Comparison of ENCODE assay signal across 25 cellular contexts in the genomic region with DNA sequence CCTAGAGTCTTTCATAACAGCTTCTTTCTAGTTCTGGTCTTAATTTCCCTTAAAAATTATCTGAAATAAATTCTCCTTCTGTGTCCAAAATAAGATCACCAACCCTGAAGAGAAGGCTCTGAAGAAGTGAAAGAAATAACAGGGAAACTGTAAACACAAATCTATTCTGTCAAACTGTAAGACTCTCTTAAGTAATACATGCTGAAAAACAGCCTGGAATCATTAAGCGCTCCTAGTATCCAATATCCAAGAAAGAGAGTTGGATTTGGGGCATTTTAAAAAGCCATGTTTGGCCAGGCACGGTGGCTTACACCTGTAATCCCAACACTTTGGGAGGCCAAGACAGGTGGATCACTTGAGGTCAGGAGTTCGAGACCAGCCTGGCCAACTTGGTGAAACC.
"Had no signal": no experiment of that assay in that cellular context is flagged by ENCODE, and none has a peak within 500 bp of the region (broad histone marks: within the 10 kb centered on the region; RNA-seq: fewer than 3 reads in every experiment).

No MANE protein-coding gene starts in this region.

- H3K4me1 Mint-ChIP-seq: activated B cell treated with CpG ODN at 0.5 μM for 24 hours; activated CD4-positive, alpha-beta memory T cell treated with anti-CD3 and anti-CD28 coated beads, Interleukin-2, amount 10 ng/mL, durations not matched to agents 7 days and 5 days; activated CD4-positive, alpha-beta T cell treated with anti-CD3 and anti-CD28 coated beads for 36 hours; brain; IgD-negative memory B cell had no signal

- H3K27me3 ChIP-seq: SJSA1 had no signal

- ATAC-seq: activated CD4-positive, alpha-beta T cell treated with anti-CD3 and anti-CD28 coated beads for 36 hours; activated T-helper 17 cell treated with anti-CD3 and anti-CD28 coated beads, Interleukin-2, amount 50 U/mL, for 72 hours had no signal

- H3K4me3 Mint-ChIP-seq: activated B cell treated with CpG ODN at 0.5 μM for 24 hours; activated CD4-positive, alpha-beta memory T cell treated with anti-CD3 and anti-CD28 coated beads, Interleukin-2, amount 10 ng/mL, durations not matched to agents 7 days and 5 days; activated CD4-positive, alpha-beta T cell treated with anti-CD3 and anti-CD28 coated beads for 36 hours; activated naive CD4-positive, alpha-beta T cell treated with anti-CD3 and anti-CD28 coated beads for 36 hours; activated naive CD8-positive, alpha-beta T cell; activated T-helper 17 cell treated with anti-CD3 and anti-CD28 coated beads, Interleukin-2, amount 50 U/mL, for 72 hours; brain; IgD-negative memory B cell; T-helper 1 cell treated with Interleukin-12 subunit alpha and Interleukin-12 subunit beta and Interleukin-4 antibody, amounts not matched to agents 30 μg/mL and 1 μg/mL, for 36 hours had no signal

- DNase-seq: activated B cell treated with CpG ODN at 0.5 μM for 24 hours; activated CD4-positive, alpha-beta memory T cell treated with anti-CD3 and anti-CD28 coated beads, Interleukin-2, amount 10 ng/mL, durations not matched to agents 7 days and 5 days; activated CD4-positive, alpha-beta T cell treated with anti-CD3 and anti-CD28 coated beads for 36 hours; activated CD4-positive, alpha-beta T cell treated with anti-CD3 and anti-CD28 coated beads, Interleukin-2, amount 50 U/mL, for 1 hour; activated gamma-delta T cell; activated naive CD4-positive, alpha-beta T cell treated with anti-CD3 and anti-CD28 coated beads for 36 hours; activated T-cell treated with anti-CD3 and anti-CD28 coated beads for 4 hours; activated T-cell treated with anti-CD3 and anti-CD28 coated beads, Interleukin-2, amount 50 U/mL, for 48 hours; amygdala; KG1; NCI-H1436; NCI-H1694 treated with DMSO at 0.1 percent for 48 hours; NCI-H2029 treated with DMSO at 0.1 percent for 48 hours; NCI-H345; NCI-H510A; NCI-H69; NK-92 treated with Interleukin-12 subunit alpha and Interleukin-12 subunit beta, amount 100 ng/mL, for 24 hours; SHP77; T-helper 9 cell had no signal

- H3K27me3 Mint-ChIP-seq: activated B cell treated with CpG ODN at 0.5 μM for 24 hours; activated CD4-positive, alpha-beta memory T cell treated with anti-CD3 and anti-CD28 coated beads, Interleukin-2, amount 10 ng/mL, durations not matched to agents 7 days and 5 days; activated CD4-positive, alpha-beta T cell treated with anti-CD3 and anti-CD28 coated beads for 36 hours; activated naive CD8-positive, alpha-beta T cell; activated T-helper 17 cell treated with anti-CD3 and anti-CD28 coated beads, Interleukin-2, amount 50 U/mL, for 72 hours; brain; IgD-negative memory B cell had no signal

- H3K9me3 ChIP-seq: SJSA1 had no signal

- H3K27ac Mint-ChIP-seq: activated B cell treated with CpG ODN at 0.5 μM for 24 hours; activated CD4-positive, alpha-beta memory T cell treated with anti-CD3 and anti-CD28 coated beads, Interleukin-2, amount 10 ng/mL, durations not matched to agents 7 days and 5 days; activated CD4-positive, alpha-beta T cell treated with anti-CD3 and anti-CD28 coated beads for 36 hours; activated naive CD4-positive, alpha-beta T cell treated with anti-CD3 and anti-CD28 coated beads for 36 hours; activated naive CD8-positive, alpha-beta T cell; activated T-helper 17 cell treated with anti-CD3 and anti-CD28 coated beads, Interleukin-2, amount 50 U/mL, for 72 hours; brain; IgD-negative memory B cell; T-helper 1 cell treated with Interleukin-12 subunit alpha and Interleukin-12 subunit beta and Interleukin-4 antibody, amounts not matched to agents 30 μg/mL and 1 μg/mL, for 36 hours had no signal

- H3K9me3 Mint-ChIP-seq: activated B cell treated with CpG ODN at 0.5 μM for 24 hours; activated CD4-positive, alpha-beta memory T cell treated with anti-CD3 and anti-CD28 coated beads, Interleukin-2, amount 10 ng/mL, durations not matched to agents 7 days and 5 days; activated naive CD4-positive, alpha-beta T cell treated with anti-CD3 and anti-CD28 coated beads for 36 hours; activated T-helper 17 cell treated with anti-CD3 and anti-CD28 coated beads, Interleukin-2, amount 50 U/mL, for 72 hours; T-helper 1 cell treated with Interleukin-12 subunit alpha and Interleukin-12 subunit beta and Interleukin-4 antibody, amounts not matched to agents 30 μg/mL and 1 μg/mL, for 36 hours had no signal

- H3K4me3 ChIP-seq: SJSA1 had no signal

- H3K27ac ChIP-seq: SJSA1 had no signal
